15 cellular contexts compared by ENCODE assay signal in genomic region chr9:104855837-104856236, GRCh38.
"Had no signal": no experiment of that assay in that cellular context is flagged by ENCODE, and none has a peak within 500 bp of the region (broad histone marks: within the 10 kb centered on the region; RNA-seq: fewer than 3 reads in every experiment).

No MANE protein-coding gene starts in this region.

- H3K27me3 Mint-ChIP-seq: naive thymus-derived CD4-positive, alpha-beta T cell had no signal

- H3K4me3 Mint-ChIP-seq: activated T-helper 1 cell treated with anti-CD3 and anti-CD28 coated beads, Interleukin-12 subunit alpha, Interleukin-12 subunit beta, Interleukin-2, Interleukin-4 antibody, amounts not matched to agents 30 ng/mL and 10 ng/mL and 1 ng/mL, durations not matched to agents 14 hours and 24 hours and 36 hours; naive thymus-derived CD4-positive, alpha-beta T cell; T-helper 1 cell treated with Interleukin-12 subunit alpha and Interleukin-12 subunit beta and Interleukin-4 antibody, amounts not matched to agents 30 μg/mL and 1 μg/mL, for 36 hours; WTC11 had no signal

- H3K9me3 ChIP-seq: tibial artery had no signal

- H3K27me3 ChIP-seq: tibial artery had no signal

- H3K27ac Mint-ChIP-seq: activated T-helper 1 cell treated with anti-CD3 and anti-CD28 coated beads, Interleukin-12 subunit alpha, Interleukin-12 subunit beta, Interleukin-2, Interleukin-4 antibody, amounts not matched to agents 30 ng/mL and 10 ng/mL and 1 ng/mL, durations not matched to agents 14 hours and 24 hours and 36 hours; naive thymus-derived CD4-positive, alpha-beta T cell; T-helper 1 cell treated with Interleukin-12 subunit alpha and Interleukin-12 subunit beta and Interleukin-4 antibody, amounts not matched to agents 30 μg/mL and 1 μg/mL, for 36 hours; WTC11 had no signal

- H3K9me3 Mint-ChIP-seq: activated T-helper 1 cell treated with anti-CD3 and anti-CD28 coated beads, Interleukin-12 subunit alpha, Interleukin-12 subunit beta, Interleukin-2, Interleukin-4 antibody, amounts not matched to agents 30 ng/mL and 10 ng/mL and 1 ng/mL, durations not matched to agents 14 hours and 24 hours and 36 hours; naive thymus-derived CD4-positive, alpha-beta T cell; T-helper 1 cell treated with Interleukin-12 subunit alpha and Interleukin-12 subunit beta and Interleukin-4 antibody, amounts not matched to agents 30 μg/mL and 1 μg/mL, for 36 hours; WTC11 had no signal

- H3K27ac ChIP-seq: tibial artery had no signal

- ATAC-seq: naive thymus-derived CD4-positive, alpha-beta T cell; right cardiac atrium; WTC11 had no signal

- H3K4me3 ChIP-seq: coronary artery, lung, tibial artery had no signal

- DNase-seq: activated CD4-positive, alpha-beta T cell treated with anti-CD3 and anti-CD28 coated beads for 48 hours; activated naive CD4-positive, alpha-beta T cell; caudate nucleus; effector memory CD4-positive, alpha-beta T cell; left colon; naive thymus-derived CD4-positive, alpha-beta T cell; posterior cingulate gyrus; right cardiac atrium; small intestine; tibial artery had no signal
